9 cellular contexts compared by ENCODE assay signal in genomic region chr6:490251-491037, GRCh38.
DNase-seq lines count a peak whose midpoint lies in the region; ATAC-seq and TF ChIP-seq lines count a peak whose summit lies in the region.
"Had no signal": no experiment of that assay in that cellular context is flagged by ENCODE, and none has a peak within 500 bp of the region (broad histone marks: within the 10 kb centered on the region; RNA-seq: fewer than 3 reads in every experiment).

No MANE protein-coding gene starts in this region.

- H3K4me3 ChIP-seq in effector memory CD4-positive, alpha-beta T cell (ENCODE audit: insufficient read depth, low read depth, low read length, poor library complexity, severe bottlenecking) = no peak overlapping the region
- no peak overlapping the region for H3K4me3 ChIP-seq in transverse colon

- no peaks in the 10 kb centered on the region for H3K9me3 Mint-ChIP-seq in glutamatergic neuron (ENCODE audit: unreplicated experiment)

- DNase-seq in GM10266 (ENCODE audit: extremely low spot score) (peak; percentile 45), NCI-H526 (lab: John Stamatoyannopoulos, UW) (peak; percentile 72 to 79), mesenteric fat pad (ENCODE audit: low spot score) (no peak), C1 segment of cervical spinal cord (lab: John Stamatoyannopoulos, UW) (no peak), transverse colon (no peak), glutamatergic neuron (no peak)
- no peak for DNase-seq in effector memory CD4-positive, alpha-beta T cell
- DNase-seq: SHP77 treated with DMSO at 0.1 percent for 48 hours had no signal

- ATAC-seq in GM19438 (IDR thresholded peaks at IDR 0.05; ENCODE audit: low read depth, unreplicated experiment) = peak; percentile 49

- in situ Hi-C loops in transverse colon (cut with MboI; ENCODE audit: low pct_ligation_motif_present in 1 of 4, low pct_unique_long_range_greater_than_20kb in 1 of 4, low sequenced_read_pairs in 3 of 4) = no loop called here

- TF ChIP-seq POLR2A in transverse colon (IDR thresholded peaks at IDR 0.05) = no peak

- no peaks in the 10 kb centered on the region for H3K27me3 ChIP-seq in effector memory CD4-positive, alpha-beta T cell (replicated peaks; ENCODE audit: control insufficient read depth, insufficient read depth, low read length, poor library complexity, severe bottlenecking)
- no peaks in the 10 kb centered on the region for H3K27me3 ChIP-seq in transverse colon

- peaks cover 7% of the 10 kb centered on the region for H3K4me1 Mint-ChIP-seq in glutamatergic neuron (ENCODE audit: low read depth, unreplicated experiment)

- no peaks in the 10 kb centered on the region for H3K9me3 ChIP-seq in effector memory CD4-positive, alpha-beta T cell (ENCODE audit: control insufficient read depth, low read length)
- H3K9me3 ChIP-seq in transverse colon = no peaks in the 10 kb centered on the region

- H3K36me3 Mint-ChIP-seq in glutamatergic neuron (ENCODE audit: unreplicated experiment) = peaks cover 9% of the 10 kb centered on the region

- H3K36me3 ChIP-seq in effector memory CD4-positive, alpha-beta T cell (ENCODE audit: control insufficient read depth, insufficient read depth, low read length) = peaks cover 6% of the 10 kb centered on the region
- peaks cover 0 to 14% (median 3%) of the 10 kb centered on the region in 4 donors for H3K36me3 ChIP-seq in transverse colon

- H3K4me3 Mint-ChIP-seq in glutamatergic neuron (ENCODE audit: unreplicated experiment) = no peak overlapping the region

- TF ChIP-seq CTCF in GM10266 (IDR thresholded peaks at IDR 0.05; ENCODE audit: control insufficient read depth, insufficient read depth, low read depth, missing control alignments) = no peak
- no peak for TF ChIP-seq CTCF in transverse colon (IDR thresholded peaks at IDR 0.05)
- TF ChIP-seq CTCF in glutamatergic neuron (IDR thresholded peaks at IDR 0.05; ENCODE audit: partially characterized antibody, unreplicated experiment) = no peak

- intact Hi-C loops in transverse colon (cut with DNase I; ENCODE audit: low total_unique reads) = loop anchor here (1.0 kb wide), 1 partner anchor 25 kb away; no protein-coding TSS in a partner anchor

- WGBS in transverse colon (ENCODE audit: low coverage in 1 of 2), 2 donors = 43 to 57% methylated on average over 6 of the region's 6 CpGs

- no peak for TF ChIP-seq EP300 in transverse colon (IDR thresholded peaks at IDR 0.05; ENCODE audit: low read depth)

- no peaks in the 10 kb centered on the region for H3K27me3 Mint-ChIP-seq in glutamatergic neuron (ENCODE audit: unreplicated experiment)

- H3K27ac Mint-ChIP-seq in glutamatergic neuron (ENCODE audit: unreplicated experiment) = no peak overlapping the region

- H3K4me1 ChIP-seq in effector memory CD4-positive, alpha-beta T cell (ENCODE audit: control insufficient read depth, insufficient read depth, low read length, poor library complexity, severe bottlenecking) = peaks cover 44% of the 10 kb centered on the region
- peaks cover 0 to 5% (median 0%) of the 10 kb centered on the region in 4 donors for H3K4me1 ChIP-seq in transverse colon

- peak overlapping the region; percentile 28 for H3K27ac ChIP-seq in effector memory CD4-positive, alpha-beta T cell (ENCODE audit: insufficient read depth, low read length, poor library complexity, severe bottlenecking)
- no peak overlapping the region for H3K27ac ChIP-seq in transverse colon

Comparison
In these comparisons a context has a peak if more than half of its experiments do, and no peak if none do; other contexts are left out.
1. DNase-seq: peak in GM10266 (single experiment) and NCI-H526 (2 of 2); none in effector memory CD4-positive, alpha-beta T cell (0 of 3), mesenteric fat pad (single experiment), C1 segment of cervical spinal cord (0 of 14), transverse colon (single experiment) and glutamatergic neuron (single experiment).